ENCODE assay signal across 9 cellular contexts in the genomic region with DNA sequence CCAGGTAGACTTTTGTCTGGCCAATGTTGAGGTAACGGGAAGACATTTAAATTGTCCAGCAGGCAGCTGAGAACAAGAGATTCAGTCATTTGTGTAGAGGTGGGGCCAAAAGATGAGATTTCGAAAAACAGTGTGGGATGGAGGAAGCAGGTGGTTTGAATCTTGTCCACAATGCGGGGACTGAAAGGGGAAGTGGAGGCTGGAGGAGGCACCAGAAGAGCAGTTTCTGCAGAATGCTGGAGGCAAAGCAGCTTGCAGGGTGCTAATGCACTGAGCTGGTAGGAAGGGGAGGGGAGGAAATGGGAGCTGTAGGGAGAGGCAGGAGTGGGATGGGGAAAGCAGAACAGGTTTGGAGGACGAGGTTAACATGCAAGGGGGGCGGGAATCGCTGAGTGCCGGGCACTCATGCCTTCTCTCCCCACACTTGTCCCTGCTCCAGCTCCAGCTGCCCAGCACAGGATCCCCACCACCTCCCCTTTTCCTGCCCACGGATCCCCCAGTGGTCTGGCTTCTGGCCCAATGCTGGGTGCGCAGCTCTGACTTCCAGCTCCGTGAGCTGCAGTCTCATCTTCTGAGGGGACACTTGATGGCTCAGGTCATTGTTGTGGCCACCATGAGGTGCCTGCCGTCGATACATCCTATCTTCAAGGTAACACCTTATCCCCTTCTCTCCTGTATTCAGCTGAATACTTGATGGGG. TPM values are rescaled to one million over a fixed set of nuclear protein-coding genes. Genes with fewer than 3 reads are reported as not detected.
DNase-seq lines count a peak whose midpoint lies in the region; ATAC-seq and TF ChIP-seq lines count a peak whose summit lies in the region.
"Had no signal": no experiment of that assay in that cellular context is flagged by ENCODE, and none has a peak within 500 bp of the region (broad histone marks: within the 10 kb centered on the region; RNA-seq: fewer than 3 reads in every experiment).

No MANE protein-coding gene starts in this region.

- no peaks in the 10 kb centered on the region for H3K27me3 ChIP-seq in foreskin keratinocyte

- peak; percentile 76 to 83 for DNase-seq in NOMO-1 (lab: John Stamatoyannopoulos, UW; ENCODE audit: unreplicated experiment in 2 of 2)
- peak; percentile 83 for DNase-seq in mesenteric fat pad (ENCODE audit: low spot score)
- DNase-seq in NCI-H1694 (lab: John Stamatoyannopoulos, UW), result no peak
- DNase-seq in NCI-H2081 (lab: John Stamatoyannopoulos, UW), result no peak
- no peak for DNase-seq in foreskin keratinocyte

- H3K27ac ChIP-seq in foreskin keratinocyte, result no peak overlapping the region
- H3K27ac ChIP-seq: thoracic aorta had no signal

- no peak for TF ChIP-seq CTCF in foreskin keratinocyte (conservative IDR thresholded peaks at IDR 0.05)

- no peaks in the 10 kb centered on the region for H3K4me1 ChIP-seq in foreskin keratinocyte

- peak; percentile 53 for ATAC-seq in GM18508 (IDR thresholded peaks at IDR 0.05; ENCODE audit: insufficient read depth, unreplicated experiment)
- peak; percentile 74 for ATAC-seq in GM21737 (IDR thresholded peaks at IDR 0.05; ENCODE audit: unreplicated experiment)
- no peak for ATAC-seq in foreskin keratinocyte

RNA-seq across cellular contexts. Expression of gene C17orf100, which starts 9.4 kb away (rescaled TPM):
- 0.58 TPM for total RNA-seq in mesenteric fat pad
- 0.88 and 1.2 TPM in 2 replicates for total RNA-seq in foreskin keratinocyte
- 1.1 and 1.4 TPM in 2 replicates for polyA plus RNA-seq in foreskin keratinocyte
- total RNA-seq: thoracic aorta had no signal

RNA-seq across cellular contexts. Expression of gene MED31, which starts 9.5 kb away (rescaled TPM):
- total RNA-seq in mesenteric fat pad, result 13.0 TPM
- total RNA-seq in foreskin keratinocyte, result 30.5 and 34.6 TPM in 2 replicates
- polyA plus RNA-seq in foreskin keratinocyte, result 49.2 TPM in 2 replicates

RNA-seq across cellular contexts. Expression of gene TXNDC17, which starts 20.1 kb away (rescaled TPM):
- total RNA-seq in mesenteric fat pad, result 71.2 TPM
- 344 TPM in 2 replicates for total RNA-seq in foreskin keratinocyte
- 611 and 639 TPM in 2 replicates for polyA plus RNA-seq in foreskin keratinocyte

RNA-seq across cellular contexts. Expression of gene KIAA0753, which starts 20.4 kb away (rescaled TPM):
- 9.7 TPM for total RNA-seq in mesenteric fat pad
- total RNA-seq in foreskin keratinocyte, result 16.6 and 18.6 TPM in 2 replicates
- 4.1 and 4.5 TPM in 2 replicates for polyA plus RNA-seq in foreskin keratinocyte

RNA-seq across cellular contexts. Expression of gene SLC13A5, which starts 52.3 kb away (rescaled TPM):
- 0.48 TPM for total RNA-seq in mesenteric fat pad
- 0.74 and 1.4 TPM in 2 replicates for total RNA-seq in foreskin keratinocyte
- polyA plus RNA-seq in foreskin keratinocyte, result 0.75 and 1.4 TPM in 2 replicates
- total RNA-seq: renal cortical epithelial cell, thoracic aorta had no signal

Comparison
In these comparisons a context has a peak if more than half of its experiments do, and no peak if none do; other contexts are left out.
1. DNase-seq: peak in NOMO-1 (2 of 2) and mesenteric fat pad (single experiment); none in NCI-H1694 (single experiment), NCI-H2081 (0 of 2) and foreskin keratinocyte (0 of 2).